Comparison of ENCODE assay signal across 1 cellular context in the genomic region with DNA sequence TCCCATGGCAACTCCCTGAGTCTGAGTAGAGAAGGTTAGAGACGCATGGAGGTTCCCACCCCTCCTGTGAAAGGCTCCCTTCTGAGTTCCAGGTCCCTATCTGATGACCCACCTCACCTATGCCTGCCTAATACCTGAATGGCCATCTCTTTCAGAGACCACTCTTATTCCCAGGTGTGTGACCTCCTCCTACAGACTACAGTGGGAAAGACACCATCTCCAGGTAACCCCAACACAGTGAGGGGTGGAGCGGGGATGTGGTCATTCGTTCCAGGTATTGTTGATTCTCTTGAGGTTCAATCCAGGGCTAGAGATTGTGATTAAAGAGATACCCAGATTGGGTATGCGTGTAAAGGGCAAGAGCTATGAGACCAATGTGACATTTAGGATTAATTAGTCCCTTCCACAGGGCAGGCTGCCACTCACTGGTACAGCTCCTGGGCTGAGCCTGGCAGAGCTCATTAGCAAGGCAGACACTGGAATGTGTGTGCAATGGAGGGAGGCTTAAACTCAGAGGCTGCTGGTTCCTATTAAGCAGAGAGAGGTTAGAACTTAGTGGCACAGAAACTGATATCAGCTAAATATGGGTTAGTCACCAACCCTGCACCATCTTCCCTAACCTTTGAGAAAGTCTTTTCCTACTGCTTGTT.
A peak's percentile ranks its signal among the peaks of the same experiment; 100 is the strongest.
TF ChIP-seq lines count a peak whose summit lies in the region.

No MANE protein-coding gene starts in this region.

TF ChIP-seq in H1, 55 proteins besides CTCF, POLR2A, EP300 and RAD21:
- TF ChIP-seq SAP30 (IDR thresholded peaks at IDR 0.05; ENCODE audit: insufficient read depth, insufficient replicate concordance, low read length) = no peak
- no peak for TF ChIP-seq CREB1 (IDR thresholded peaks at IDR 0.05)
- peak; percentile 95 for TF ChIP-seq POLR2AphosphoS5 (IDR thresholded peaks at IDR 0.05; ENCODE audit: low read depth, low read length)
- TF ChIP-seq ATF2 (IDR thresholded peaks at IDR 0.05; ENCODE audit: low read length) = peak; percentile 30; the same call in 1 of the 2 replicates
- TF ChIP-seq SP2 (IDR thresholded peaks at IDR 0.05; ENCODE audit: low read length) = no peak
- TF ChIP-seq TCF12 (IDR thresholded peaks at IDR 0.05; ENCODE audit: low read depth, low read length) = peak; percentile 85
- no peak for TF ChIP-seq POU5F1 (IDR thresholded peaks at IDR 0.05; ENCODE audit: low read depth, low read length)
- TF ChIP-seq SIN3A (conservative IDR thresholded peaks at IDR 0.05 in 1 of 2, IDR thresholded peaks at IDR 0.05 in 1 of 2; ENCODE audit: low read depth in 1 of 2, low read length in 2 of 2) = 0 out of 4 replicates have a peak, but pooled peaks of 1 of the 2 experiments have one; percentile 29
- TF ChIP-seq CHD1 (IDR thresholded peaks at IDR 0.05; ENCODE audit: low read depth, low read length) = no peak
- TF ChIP-seq, protein P1, sequence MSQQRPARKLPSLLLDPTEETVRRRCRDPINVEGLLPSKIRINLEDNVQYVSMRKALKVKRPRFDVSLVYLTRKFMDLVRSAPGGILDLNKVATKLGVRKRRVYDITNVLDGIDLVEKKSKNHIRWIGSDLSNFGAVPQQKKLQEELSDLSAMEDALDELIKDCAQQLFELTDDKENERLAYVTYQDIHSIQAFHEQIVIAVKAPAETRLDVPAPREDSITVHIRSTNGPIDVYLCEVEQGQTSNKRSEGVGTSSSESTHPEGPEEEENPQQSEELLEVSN (IDR thresholded peaks at IDR 0.05) = no peak
- TF ChIP-seq JUND (IDR thresholded peaks at IDR 0.05; ENCODE audit: low read length) = peak; percentile 17; the same call in 1 of the 2 replicates
TF ChIP-seq in H1: peak in this region for 5.
